Comparison of ENCODE assay signal across 1 cellular context in the genomic region with DNA sequence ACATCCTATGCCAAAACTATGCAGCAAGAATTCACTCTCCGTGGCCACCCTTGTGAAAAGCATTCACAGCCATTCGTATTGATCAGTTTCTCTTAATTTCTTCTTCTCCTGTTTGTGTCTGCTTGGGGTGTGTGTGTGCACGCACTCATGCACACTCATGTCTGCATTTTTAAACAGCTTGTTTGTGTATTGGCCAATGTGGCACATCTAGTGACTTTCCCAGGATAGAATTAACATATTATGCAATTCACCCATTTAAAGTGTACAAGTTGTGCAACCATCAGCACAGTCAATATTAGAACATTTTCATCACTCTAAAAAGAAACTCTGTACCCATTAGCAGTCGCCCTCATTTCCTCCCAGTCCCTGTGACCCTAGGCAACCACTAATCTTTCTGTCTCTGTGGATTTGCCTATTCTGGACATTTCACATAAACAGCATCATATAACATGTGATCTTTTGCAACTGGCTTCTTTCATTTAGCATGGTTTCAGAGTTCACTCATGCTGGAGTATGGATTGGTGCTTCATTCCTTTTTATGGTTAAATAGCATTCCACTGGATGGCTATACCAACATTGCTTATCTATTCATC.
TF ChIP-seq lines count a peak whose summit lies in the region.

No MANE protein-coding gene starts in this region.

TF ChIP-seq in HepG2, 621 proteins besides CTCF, POLR2A, EP300 and RAD21 (continued from another document and continues in another):
- TF ChIP-seq, protein P1, sequence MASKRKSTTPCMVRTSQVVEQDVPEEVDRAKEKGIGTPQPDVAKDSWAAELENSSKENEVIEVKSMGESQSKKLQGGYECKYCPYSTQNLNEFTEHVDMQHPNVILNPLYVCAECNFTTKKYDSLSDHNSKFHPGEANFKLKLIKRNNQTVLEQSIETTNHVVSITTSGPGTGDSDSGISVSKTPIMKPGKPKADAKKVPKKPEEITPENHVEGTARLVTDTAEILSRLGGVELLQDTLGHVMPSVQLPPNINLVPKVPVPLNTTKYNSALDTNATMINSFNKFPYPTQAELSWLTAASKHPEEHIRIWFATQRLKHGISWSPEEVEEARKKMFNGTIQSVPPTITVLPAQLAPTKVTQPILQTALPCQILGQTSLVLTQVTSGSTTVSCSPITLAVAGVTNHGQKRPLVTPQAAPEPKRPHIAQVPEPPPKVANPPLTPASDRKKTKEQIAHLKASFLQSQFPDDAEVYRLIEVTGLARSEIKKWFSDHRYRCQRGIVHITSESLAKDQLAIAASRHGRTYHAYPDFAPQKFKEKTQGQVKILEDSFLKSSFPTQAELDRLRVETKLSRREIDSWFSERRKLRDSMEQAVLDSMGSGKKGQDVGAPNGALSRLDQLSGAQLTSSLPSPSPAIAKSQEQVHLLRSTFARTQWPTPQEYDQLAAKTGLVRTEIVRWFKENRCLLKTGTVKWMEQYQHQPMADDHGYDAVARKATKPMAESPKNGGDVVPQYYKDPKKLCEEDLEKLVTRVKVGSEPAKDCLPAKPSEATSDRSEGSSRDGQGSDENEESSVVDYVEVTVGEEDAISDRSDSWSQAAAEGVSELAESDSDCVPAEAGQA (IDR thresholded peaks at IDR 0.05; ENCODE audit: low read depth): no peak
- TF ChIP-seq, protein P1 (CRISPR knock-in tag; IDR thresholded peaks at IDR 0.05; ENCODE audit: borderline replicate concordance): no peak
- TF ChIP-seq RFXAP (CRISPR knock-in tag; IDR thresholded peaks at IDR 0.05; ENCODE audit: borderline replicate concordance) (peak; percentile 78; the same call in 1 of the 2 replicates), YY1 (IDR thresholded peaks at IDR 0.05; ENCODE audit: insufficient read depth, insufficient replicate concordance, low read depth, low read length) (peak; percentile 10), ZBTB42 (CRISPR knock-in tag; IDR thresholded peaks at IDR 0.05) (no peak), ZNF276 (CRISPR knock-in tag; IDR thresholded peaks at IDR 0.05; ENCODE audit: low read depth) (no peak), PAWR (CRISPR knock-in tag; IDR thresholded peaks at IDR 0.05; ENCODE audit: borderline replicate concordance) (no peak), ZNF543 (CRISPR knock-in tag; IDR thresholded peaks at IDR 0.05) (no peak), CHCHD3 (CRISPR knock-in tag; IDR thresholded peaks at IDR 0.05) (no peak), HES4 (CRISPR knock-in tag; IDR thresholded peaks at IDR 0.05; ENCODE audit: borderline replicate concordance) (no peak), HBP1 (CRISPR knock-in tag; IDR thresholded peaks at IDR 0.05; ENCODE audit: low read depth) (0 out of 2 replicates have a peak, but pooled peaks have one; percentile 30), ZNF570 (CRISPR knock-in tag; IDR thresholded peaks at IDR 0.05; ENCODE audit: borderline replicate concordance) (no peak), ZBTB7B (CRISPR knock-in tag; IDR thresholded peaks at IDR 0.05) (no peak), STAT6 (CRISPR knock-in tag; IDR thresholded peaks at IDR 0.05; ENCODE audit: borderline replicate concordance) (no peak), NFIC (IDR thresholded peaks at IDR 0.05; ENCODE audit: low read length) (no peak; the same call in 1 of the 2 replicates), ZFP36 (IDR thresholded peaks at IDR 0.05; ENCODE audit: borderline replicate concordance, low read depth, low read length, partially characterized antibody) (no peak), KDM5B (CRISPR knock-in tag; IDR thresholded peaks at IDR 0.05; ENCODE audit: borderline replicate concordance) (no peak), ZNF547 (CRISPR knock-in tag; IDR thresholded peaks at IDR 0.05) (no peak), NFYB (CRISPR knock-in tag; IDR thresholded peaks at IDR 0.05) (peak; percentile 34; the same call in 1 of the 2 replicates)
- TF ChIP-seq, protein P2, sequence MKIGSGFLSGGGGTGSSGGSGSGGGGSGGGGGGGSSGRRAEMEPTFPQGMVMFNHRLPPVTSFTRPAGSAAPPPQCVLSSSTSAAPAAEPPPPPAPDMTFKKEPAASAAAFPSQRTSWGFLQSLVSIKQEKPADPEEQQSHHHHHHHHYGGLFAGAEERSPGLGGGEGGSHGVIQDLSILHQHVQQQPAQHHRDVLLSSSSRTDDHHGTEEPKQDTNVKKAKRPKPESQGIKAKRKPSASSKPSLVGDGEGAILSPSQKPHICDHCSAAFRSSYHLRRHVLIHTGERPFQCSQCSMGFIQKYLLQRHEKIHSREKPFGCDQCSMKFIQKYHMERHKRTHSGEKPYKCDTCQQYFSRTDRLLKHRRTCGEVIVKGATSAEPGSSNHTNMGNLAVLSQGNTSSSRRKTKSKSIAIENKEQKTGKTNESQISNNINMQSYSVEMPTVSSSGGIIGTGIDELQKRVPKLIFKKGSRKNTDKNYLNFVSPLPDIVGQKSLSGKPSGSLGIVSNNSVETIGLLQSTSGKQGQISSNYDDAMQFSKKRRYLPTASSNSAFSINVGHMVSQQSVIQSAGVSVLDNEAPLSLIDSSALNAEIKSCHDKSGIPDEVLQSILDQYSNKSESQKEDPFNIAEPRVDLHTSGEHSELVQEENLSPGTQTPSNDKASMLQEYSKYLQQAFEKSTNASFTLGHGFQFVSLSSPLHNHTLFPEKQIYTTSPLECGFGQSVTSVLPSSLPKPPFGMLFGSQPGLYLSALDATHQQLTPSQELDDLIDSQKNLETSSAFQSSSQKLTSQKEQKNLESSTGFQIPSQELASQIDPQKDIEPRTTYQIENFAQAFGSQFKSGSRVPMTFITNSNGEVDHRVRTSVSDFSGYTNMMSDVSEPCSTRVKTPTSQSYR (CRISPR knock-in tag; IDR thresholded peaks at IDR 0.05; ENCODE audit: borderline replicate concordance): peak; percentile 57; the same call in 1 of the 2 replicates
- TF ChIP-seq, protein P3, sequence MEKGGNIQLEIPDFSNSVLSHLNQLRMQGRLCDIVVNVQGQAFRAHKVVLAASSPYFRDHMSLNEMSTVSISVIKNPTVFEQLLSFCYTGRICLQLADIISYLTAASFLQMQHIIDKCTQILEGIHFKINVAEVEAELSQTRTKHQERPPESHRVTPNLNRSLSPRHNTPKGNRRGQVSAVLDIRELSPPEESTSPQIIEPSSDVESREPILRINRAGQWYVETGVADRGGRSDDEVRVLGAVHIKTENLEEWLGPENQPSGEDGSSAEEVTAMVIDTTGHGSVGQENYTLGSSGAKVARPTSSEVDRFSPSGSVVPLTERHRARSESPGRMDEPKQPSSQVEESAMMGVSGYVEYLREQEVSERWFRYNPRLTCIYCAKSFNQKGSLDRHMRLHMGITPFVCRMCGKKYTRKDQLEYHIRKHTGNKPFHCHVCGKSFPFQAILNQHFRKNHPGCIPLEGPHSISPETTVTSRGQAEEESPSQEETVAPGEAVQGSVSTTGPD (CRISPR knock-in tag; IDR thresholded peaks at IDR 0.05): no peak; the same call in 1 of the 2 replicates
- TF ChIP-seq, protein P4, sequence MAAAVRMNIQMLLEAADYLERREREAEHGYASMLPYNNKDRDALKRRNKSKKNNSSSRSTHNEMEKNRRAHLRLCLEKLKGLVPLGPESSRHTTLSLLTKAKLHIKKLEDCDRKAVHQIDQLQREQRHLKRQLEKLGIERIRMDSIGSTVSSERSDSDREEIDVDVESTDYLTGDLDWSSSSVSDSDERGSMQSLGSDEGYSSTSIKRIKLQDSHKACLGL (CRISPR knock-in tag; IDR thresholded peaks at IDR 0.05): no peak
- TF ChIP-seq, protein P5, sequence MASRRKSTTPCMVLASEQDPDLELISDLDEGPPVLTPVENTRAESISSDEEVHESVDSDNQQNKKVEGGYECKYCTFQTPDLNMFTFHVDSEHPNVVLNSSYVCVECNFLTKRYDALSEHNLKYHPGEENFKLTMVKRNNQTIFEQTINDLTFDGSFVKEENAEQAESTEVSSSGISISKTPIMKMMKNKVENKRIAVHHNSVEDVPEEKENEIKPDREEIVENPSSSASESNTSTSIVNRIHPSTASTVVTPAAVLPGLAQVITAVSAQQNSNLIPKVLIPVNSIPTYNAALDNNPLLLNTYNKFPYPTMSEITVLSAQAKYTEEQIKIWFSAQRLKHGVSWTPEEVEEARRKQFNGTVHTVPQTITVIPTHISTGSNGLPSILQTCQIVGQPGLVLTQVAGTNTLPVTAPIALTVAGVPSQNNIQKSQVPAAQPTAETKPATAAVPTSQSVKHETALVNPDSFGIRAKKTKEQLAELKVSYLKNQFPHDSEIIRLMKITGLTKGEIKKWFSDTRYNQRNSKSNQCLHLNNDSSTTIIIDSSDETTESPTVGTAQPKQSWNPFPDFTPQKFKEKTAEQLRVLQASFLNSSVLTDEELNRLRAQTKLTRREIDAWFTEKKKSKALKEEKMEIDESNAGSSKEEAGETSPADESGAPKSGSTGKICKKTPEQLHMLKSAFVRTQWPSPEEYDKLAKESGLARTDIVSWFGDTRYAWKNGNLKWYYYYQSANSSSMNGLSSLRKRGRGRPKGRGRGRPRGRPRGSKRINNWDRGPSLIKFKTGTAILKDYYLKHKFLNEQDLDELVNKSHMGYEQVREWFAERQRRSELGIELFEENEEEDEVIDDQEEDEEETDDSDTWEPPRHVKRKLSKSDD (CRISPR knock-in tag; IDR thresholded peaks at IDR 0.05; ENCODE audit: low read depth): no peak
- TF ChIP-seq, protein P6, sequence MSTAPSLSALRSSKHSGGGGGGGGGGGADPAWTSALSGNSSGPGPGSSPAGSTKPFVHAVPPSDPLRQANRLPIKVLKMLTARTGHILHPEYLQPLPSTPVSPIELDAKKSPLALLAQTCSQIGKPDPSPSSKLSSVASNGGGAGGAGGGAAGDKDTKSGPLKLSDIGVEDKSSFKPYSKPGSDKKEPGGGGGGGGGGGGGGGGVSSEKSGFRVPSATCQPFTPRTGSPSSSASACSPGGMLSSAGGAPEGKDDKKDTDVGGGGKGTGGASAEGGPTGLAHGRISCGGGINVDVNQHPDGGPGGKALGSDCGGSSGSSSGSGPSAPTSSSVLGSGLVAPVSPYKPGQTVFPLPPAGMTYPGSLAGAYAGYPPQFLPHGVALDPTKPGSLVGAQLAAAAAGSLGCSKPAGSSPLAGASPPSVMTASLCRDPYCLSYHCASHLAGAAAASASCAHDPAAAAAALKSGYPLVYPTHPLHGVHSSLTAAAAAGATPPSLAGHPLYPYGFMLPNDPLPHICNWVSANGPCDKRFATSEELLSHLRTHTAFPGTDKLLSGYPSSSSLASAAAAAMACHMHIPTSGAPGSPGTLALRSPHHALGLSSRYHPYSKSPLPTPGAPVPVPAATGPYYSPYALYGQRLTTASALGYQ (CRISPR knock-in tag; IDR thresholded peaks at IDR 0.05): no peak
- TF ChIP-seq, protein P7, sequence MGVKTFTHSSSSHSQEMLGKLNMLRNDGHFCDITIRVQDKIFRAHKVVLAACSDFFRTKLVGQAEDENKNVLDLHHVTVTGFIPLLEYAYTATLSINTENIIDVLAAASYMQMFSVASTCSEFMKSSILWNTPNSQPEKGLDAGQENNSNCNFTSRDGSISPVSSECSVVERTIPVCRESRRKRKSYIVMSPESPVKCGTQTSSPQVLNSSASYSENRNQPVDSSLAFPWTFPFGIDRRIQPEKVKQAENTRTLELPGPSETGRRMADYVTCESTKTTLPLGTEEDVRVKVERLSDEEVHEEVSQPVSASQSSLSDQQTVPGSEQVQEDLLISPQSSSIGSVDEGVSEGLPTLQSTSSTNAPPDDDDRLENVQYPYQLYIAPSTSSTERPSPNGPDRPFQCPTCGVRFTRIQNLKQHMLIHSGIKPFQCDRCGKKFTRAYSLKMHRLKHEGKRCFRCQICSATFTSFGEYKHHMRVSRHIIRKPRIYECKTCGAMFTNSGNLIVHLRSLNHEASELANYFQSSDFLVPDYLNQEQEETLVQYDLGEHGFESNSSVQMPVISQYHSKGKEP (CRISPR knock-in tag; IDR thresholded peaks at IDR 0.05): no peak
